In the genomic region with DNA sequence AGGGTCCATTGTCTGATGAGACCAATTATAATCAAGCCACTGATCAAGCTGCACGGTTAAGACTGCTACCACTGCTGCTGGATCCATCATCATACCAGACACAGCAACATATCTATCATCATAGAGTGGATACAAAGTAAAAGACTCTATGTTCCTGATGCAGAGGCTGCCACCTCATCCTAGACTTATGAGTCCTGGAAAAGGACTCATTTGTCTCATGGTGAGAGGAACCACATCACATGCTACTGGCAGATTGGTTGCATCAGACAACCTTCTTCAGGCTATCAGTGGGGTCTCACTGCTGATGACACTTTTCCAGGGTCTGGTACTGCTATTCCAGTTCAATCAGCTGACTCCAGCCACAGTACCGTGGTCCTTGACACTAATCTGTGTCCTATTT, we compare ENCODE assay signal across 8 cellular contexts.
DNase-seq lines count a peak whose midpoint lies in the region; ATAC-seq, FAIRE-seq and TF ChIP-seq lines count a peak whose summit lies in the region.

No MANE protein-coding gene starts in this region.

- H3K4me2 ChIP-seq in trophoblast cell (ENCODE audit: low read length) = no peak overlapping the region

- no CpG with 5 or more reads among the region's 2 CpGs for WGBS in trophoblast cell (ENCODE audit: extremely low coverage, insufficient coverage, insufficient read length)

- H4K12ac ChIP-seq in trophoblast cell (ENCODE audit: low read depth, low read length) = no peak overlapping the region

- peak; percentile 2 for ATAC-seq in GM18868 (IDR thresholded peaks at IDR 0.05; ENCODE audit: unreplicated experiment)
- peak; percentile 3 for ATAC-seq in HG03432 (IDR thresholded peaks at IDR 0.05; ENCODE audit: unreplicated experiment)

- H2BK5ac ChIP-seq in trophoblast cell (ENCODE audit: low read depth, low read length, poor library complexity) = peak overlapping the region; percentile 65

- peak; percentile 20 for DNase-seq in astrocyte of the spinal cord (ENCODE audit: low read depth, low spot score)
- DNase-seq in trophoblast cell = peak in 1 of 2 donors; percentile 2
- no peak for DNase-seq in SW 1271 (lab: John Stamatoyannopoulos, UW)
- DNase-seq in HTR-8/SVneo (ENCODE audit: insufficient read length, low spot score) = no peak
- no peak for DNase-seq in cerebellar cortex (ENCODE audit: low spot score)
- no peak for DNase-seq in SHP77 (lab: John Stamatoyannopoulos, UW)

- no peak overlapping the region for H3K9ac ChIP-seq in trophoblast cell (ENCODE audit: low read length)

- H3K23ac ChIP-seq in trophoblast cell (ENCODE audit: low read length) = no peak overlapping the region

- H3K79me2 ChIP-seq in trophoblast cell (ENCODE audit: control insufficient read depth, insufficient read depth, low read length, poor library complexity) = peaks cover 1% of the 10 kb centered on the region

- H3K4ac ChIP-seq in trophoblast cell (ENCODE audit: low read depth, low read length) = peak overlapping the region; percentile 53

- no peaks in the 10 kb centered on the region for H3K27me3 ChIP-seq in trophoblast cell (ENCODE audit: insufficient read depth, low read length)

- peak overlapping the region; percentile 84 for H4K91ac ChIP-seq in trophoblast cell (ENCODE audit: low read depth, low read length)

- peaks cover 22% of the 10 kb centered on the region for H3K79me1 ChIP-seq in trophoblast cell (ENCODE audit: low read length)

- TF ChIP-seq CTCF in astrocyte of the spinal cord (IDR thresholded peaks at IDR 0.05; ENCODE audit: low read depth, low read length) = no peak

- peak overlapping the region; percentile 64 for H2AK5ac ChIP-seq in trophoblast cell (ENCODE audit: low read length)

- peak overlapping the region; percentile 50 for H3K18ac ChIP-seq in trophoblast cell (ENCODE audit: low read length)

- in situ Hi-C loops in astrocyte of the spinal cord (cut with HindIII; ENCODE audit: low sequenced_read_pairs) = no loop called here

- H3K14ac ChIP-seq in trophoblast cell (ENCODE audit: low read length) = peak overlapping the region; percentile 74

- no peaks in the 10 kb centered on the region for H3K9me3 ChIP-seq in trophoblast cell (ENCODE audit: insufficient read depth, low read depth, low read length)

- no peak overlapping the region for H3K4me3 ChIP-seq in astrocyte of the spinal cord (ENCODE audit: low read depth, low read length)
- no peak overlapping the region for H3K4me3 ChIP-seq in trophoblast cell (ENCODE audit: low read depth, low read length)

- FAIRE-seq in HTR-8/SVneo (lab: Jason Lieb, UNC) = no peak

- H3K36me3 ChIP-seq in trophoblast cell (ENCODE audit: control insufficient read depth in 1 of 2, insufficient read depth in 2 of 2, low read length in 2 of 2) = no peaks in the 10 kb centered on the region

- peaks cover 19 to 34% of the 10 kb centered on the region in 2 experiments for H3K4me1 ChIP-seq in trophoblast cell (ENCODE audit: control insufficient read depth in 1 of 2, insufficient read depth in 2 of 2, low read length in 2 of 2)

- peak overlapping the region; percentile 42 for H2BK12ac ChIP-seq in trophoblast cell (ENCODE audit: low read length)

- H2AFZ ChIP-seq in trophoblast cell (ENCODE audit: insufficient read depth, low read length, poor library complexity) = no peak overlapping the region

- H2BK120ac ChIP-seq in trophoblast cell (ENCODE audit: insufficient read depth, low read length, poor library complexity) = peak overlapping the region; percentile 70

- peak overlapping the region; percentile 54 for H4K8ac ChIP-seq in trophoblast cell (ENCODE audit: low read depth, low read length)

- peak overlapping the region; percentile 94 for H3K27ac ChIP-seq in trophoblast cell (ENCODE audit: low read depth, low read length)
